Comparison of ENCODE assay signal across 23 cellular contexts in the genomic region with DNA sequence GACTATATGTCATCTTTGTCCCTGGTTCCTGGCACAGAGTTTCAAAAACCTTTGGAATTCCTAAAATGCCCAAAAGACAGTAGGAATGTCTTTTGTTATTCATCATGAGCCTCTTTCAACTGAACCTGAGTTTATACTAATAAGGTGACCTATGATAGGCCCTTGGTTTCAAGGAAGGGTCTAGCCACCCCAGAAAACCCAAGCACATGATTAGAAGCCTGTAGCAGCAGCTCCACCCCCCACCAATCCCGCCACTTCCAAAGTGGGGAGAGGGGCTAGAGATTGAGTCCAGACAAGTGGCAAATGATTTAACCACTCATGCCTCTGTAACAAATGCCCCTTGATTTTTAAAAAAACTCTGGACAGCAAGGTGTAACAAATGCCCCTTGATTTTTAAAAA. TPM values are rescaled to one million over a fixed set of nuclear protein-coding genes. Genes with fewer than 3 reads are reported as not detected.
"Had no signal": no experiment of that assay in that cellular context is flagged by ENCODE, and none has a peak within 500 bp of the region (broad histone marks: within the 10 kb centered on the region; RNA-seq: fewer than 3 reads in every experiment).

No MANE protein-coding gene starts in this region.

- H3K27ac ChIP-seq: coronary artery, esophagus squamous epithelium, neural progenitor cell, parathyroid adenoma, stomach, thyroid gland, vagina had no signal

- H3K27me3 ChIP-seq: neural progenitor cell, stomach, thyroid gland, vagina had no signal

- H3K4me1 ChIP-seq: esophagus squamous epithelium, parathyroid adenoma, stomach, vagina had no signal

- H3K4me3 ChIP-seq: coronary artery, esophagus squamous epithelium, lung, neural progenitor cell, stomach, thyroid gland, vagina had no signal

- H3K36me3 ChIP-seq: esophagus squamous epithelium, neural progenitor cell, stomach, thyroid gland, vagina had no signal

- H3K9me3 ChIP-seq: esophagus squamous epithelium, stomach, thyroid gland, vagina had no signal

- DNase-seq: dermis blood vessel endothelial cell; effector memory CD4-positive, alpha-beta T cell; erythroblast; esophagus squamous epithelium; foreskin melanocyte; hypothalamus; kidney; naive thymus-derived CD4-positive, alpha-beta T cell; stimulated activated CD4-positive, alpha-beta T cell treated with anti-CD3 and anti-CD28 coated beads, Interleukin-2, amount 100 ng/mL, for 24 hours; stimulated activated CD4-positive, alpha-beta T cell treated with anti-CD3 and anti-CD28 coated beads, Interleukin-4, amount 100 ng/mL, for 24 hours; stimulated activated naive CD4-positive, alpha-beta T cell treated with Interleukin-2 at 50 U/mL for 16 hours; stomach; thyroid gland; trophoblast cell had no signal

- ATAC-seq: left lobe of liver; naive thymus-derived CD4-positive, alpha-beta T cell; sciatic nerve; stimulated activated effector memory CD8-positive, alpha-beta T cell treated with anti-CD3 and anti-CD28 coated beads, Interleukin-12 subunit alpha, Interleukin-12 subunit beta, amount 100 ng/mL, for 72 hours had no signal

- H3K9ac ChIP-seq: neural progenitor cell, parathyroid adenoma had no signal

RNA-seq across cellular contexts. Expression of gene ADD2, which starts 56.8 kb away (rescaled TPM):
- total RNA-seq: osteoblast had no signal
